ENCODE assay signal across 8 cellular contexts in genomic region chr4:70927502-70928139, GRCh38. TPM values are rescaled to one million over a fixed set of nuclear protein-coding genes. Genes with fewer than 3 reads are reported as not detected.
DNase-seq lines count a peak whose midpoint lies in the region; ATAC-seq and TF ChIP-seq lines count a peak whose summit lies in the region.

No MANE protein-coding gene starts in this region.

- POLR2A ChIA-PET in activated CD4-positive, alpha-beta T cell treated with anti-CD3 and anti-CD28 coated beads, Interleukin-2, amount 10 ng/mL, durations not matched to agents 7 days and 5 days (lab: Charles Lee) = no interaction called here

- CTCF ChIA-PET in activated naive CD4-positive, alpha-beta T cell treated with anti-CD3 and anti-CD28 coated beads for 36 hours (lab: Charles Lee) = interaction anchor here (0.7 to 1.0 kb wide), 2 partner anchors 12 to 23 kb away, joined by 4 read pairs; no protein-coding TSS in a partner anchor
- CTCF ChIA-PET in activated CD4-positive, alpha-beta T cell treated with anti-CD3 and anti-CD28 coated beads, Interleukin-2, amount 10 ng/mL, durations not matched to agents 7 days and 5 days (lab: Charles Lee) = interaction anchor here (0.6 to 2.4 kb wide), 4 partner anchors 12 to 350 kb away, joined by 3 to 11 read pairs (median 4); no protein-coding TSS in a partner anchor

- peak; percentile 53 for ATAC-seq in HG02885 (IDR thresholded peaks at IDR 0.05; ENCODE audit: poor library complexity, unreplicated experiment)

- peak overlapping the region; percentile 51 for H3K4me3 Mint-ChIP-seq in activated naive CD4-positive, alpha-beta T cell treated with anti-CD3 and anti-CD28 coated beads for 36 hours
- peak overlapping the region; percentile 32 for H3K4me3 Mint-ChIP-seq in activated CD4-positive, alpha-beta T cell treated with anti-CD3 and anti-CD28 coated beads, Interleukin-2, amount 10 ng/mL, durations not matched to agents 7 days and 5 days
- peak overlapping the region; percentile 0 for H3K4me3 Mint-ChIP-seq in stimulated activated naive CD8-positive, alpha-beta T cell treated with anti-CD3 and anti-CD28 coated beads, Interleukin-15, Interleukin-2, amounts not matched to agents 100 ng/mL and 50 ng/mL, for 24 hours

- H3K36me3 Mint-ChIP-seq in activated naive CD4-positive, alpha-beta T cell treated with anti-CD3 and anti-CD28 coated beads for 36 hours (ENCODE audit: low read depth) = peaks cover 1% of the 10 kb centered on the region
- H3K36me3 Mint-ChIP-seq in activated CD4-positive, alpha-beta T cell treated with anti-CD3 and anti-CD28 coated beads, Interleukin-2, amount 10 ng/mL, durations not matched to agents 7 days and 5 days (ENCODE audit: low read depth) = peaks cover 4% of the 10 kb centered on the region
- H3K36me3 Mint-ChIP-seq in stimulated activated naive CD8-positive, alpha-beta T cell treated with anti-CD3 and anti-CD28 coated beads, Interleukin-15, Interleukin-2, amounts not matched to agents 100 ng/mL and 50 ng/mL, for 24 hours (ENCODE audit: low read depth) = no peaks in the 10 kb centered on the region

- H3K27me3 Mint-ChIP-seq in activated naive CD4-positive, alpha-beta T cell treated with anti-CD3 and anti-CD28 coated beads for 36 hours (ENCODE audit: low read depth) = no peaks in the 10 kb centered on the region
- no peaks in the 10 kb centered on the region for H3K27me3 Mint-ChIP-seq in activated CD4-positive, alpha-beta T cell treated with anti-CD3 and anti-CD28 coated beads, Interleukin-2, amount 10 ng/mL, durations not matched to agents 7 days and 5 days
- H3K27me3 Mint-ChIP-seq in stimulated activated naive CD8-positive, alpha-beta T cell treated with anti-CD3 and anti-CD28 coated beads, Interleukin-15, Interleukin-2, amounts not matched to agents 100 ng/mL and 50 ng/mL, for 24 hours = no peaks in the 10 kb centered on the region

- intact Hi-C loops in activated naive CD4-positive, alpha-beta T cell treated with anti-CD3 and anti-CD28 coated beads for 36 hours (cut with micrococcal nuclease) = loop anchor here (1.0 to 5.0 kb wide), 10 partner anchors 25 to 325 kb away; partner anchors contain the start of genes DCK, GRSF1, MOB1B and UTP3

- H3K4me1 Mint-ChIP-seq in activated naive CD4-positive, alpha-beta T cell treated with anti-CD3 and anti-CD28 coated beads for 36 hours (ENCODE audit: low read depth) = peaks cover 28% of the 10 kb centered on the region
- H3K4me1 Mint-ChIP-seq in activated CD4-positive, alpha-beta T cell treated with anti-CD3 and anti-CD28 coated beads, Interleukin-2, amount 10 ng/mL, durations not matched to agents 7 days and 5 days = peaks cover 43% of the 10 kb centered on the region
- peaks cover 63% of the 10 kb centered on the region for H3K4me1 Mint-ChIP-seq in stimulated activated naive CD8-positive, alpha-beta T cell treated with anti-CD3 and anti-CD28 coated beads, Interleukin-15, Interleukin-2, amounts not matched to agents 100 ng/mL and 50 ng/mL, for 24 hours (ENCODE audit: low read depth)

- in situ Hi-C loops in GM13976 (cut with MboI; ENCODE audit: low sequenced_read_pairs, unreplicated experiment) = loop anchor here (25.0 kb wide), 1 partner anchor 110 kb away; no protein-coding TSS in a partner anchor

- H3K9me3 Mint-ChIP-seq in activated naive CD4-positive, alpha-beta T cell treated with anti-CD3 and anti-CD28 coated beads for 36 hours = no peaks in the 10 kb centered on the region
- peaks cover under 1% of the 10 kb centered on the region for H3K9me3 Mint-ChIP-seq in activated CD4-positive, alpha-beta T cell treated with anti-CD3 and anti-CD28 coated beads, Interleukin-2, amount 10 ng/mL, durations not matched to agents 7 days and 5 days
- H3K9me3 Mint-ChIP-seq in stimulated activated naive CD8-positive, alpha-beta T cell treated with anti-CD3 and anti-CD28 coated beads, Interleukin-15, Interleukin-2, amounts not matched to agents 100 ng/mL and 50 ng/mL, for 24 hours = no peaks in the 10 kb centered on the region

- peak; percentile 73 for DNase-seq in activated naive CD4-positive, alpha-beta T cell treated with anti-CD3 and anti-CD28 coated beads for 36 hours
- no peak for DNase-seq in activated naive CD4-positive, alpha-beta T cell treated with anti-CD3 and anti-CD28 coated beads, Interleukin-2, amount 50 U/mL, for 16 hours
- DNase-seq in activated CD4-positive, alpha-beta T cell treated with anti-CD3 and anti-CD28 coated beads, Interleukin-2, amount 10 ng/mL, durations not matched to agents 7 days and 5 days = peak; percentile 35
- DNase-seq in GM13976 (ENCODE audit: low spot score) (no peak), HT-29 (ENCODE audit: low spot score) (no peak), GOT3 (lab: John Stamatoyannopoulos, UW) (no peak)

- TF ChIP-seq CTCF in GM13976 (IDR thresholded peaks at IDR 0.05; ENCODE audit: borderline replicate concordance, control extremely low read depth, extremely low read depth, insufficient read depth, missing control alignments) = no peak

- H3K27ac Mint-ChIP-seq in activated naive CD4-positive, alpha-beta T cell treated with anti-CD3 and anti-CD28 coated beads for 36 hours = peak overlapping the region; percentile 66
- peak overlapping the region; percentile 73 for H3K27ac Mint-ChIP-seq in activated CD4-positive, alpha-beta T cell treated with anti-CD3 and anti-CD28 coated beads, Interleukin-2, amount 10 ng/mL, durations not matched to agents 7 days and 5 days
- H3K27ac Mint-ChIP-seq in stimulated activated naive CD8-positive, alpha-beta T cell treated with anti-CD3 and anti-CD28 coated beads, Interleukin-15, Interleukin-2, amounts not matched to agents 100 ng/mL and 50 ng/mL, for 24 hours = peak overlapping the region; percentile 40

RNA-seq across cellular contexts. Expression of gene MOB1B, which starts 25.5 kb away (rescaled TPM):
- 10 to 100 TPM; 14.4 to 16.2 TPM for total RNA-seq in activated naive CD4-positive, alpha-beta T cell treated with anti-CD3 and anti-CD28 coated beads for 36 hours
- 10 to 100 TPM; 14.5 to 18.1 TPM for total RNA-seq in activated CD4-positive, alpha-beta T cell treated with anti-CD3 and anti-CD28 coated beads, Interleukin-2, amount 10 ng/mL, durations not matched to agents 7 days and 5 days
- 1.2 and 3.8 TPM in 2 replicates for total RNA-seq in HT-29 (2014; rRNA removed; shearing (Covaris generic))

Comparison
In these comparisons a context has a peak if more than half of its experiments do, and no peak if none do; other contexts are left out.
1. DNase-seq: peak in activated naive CD4-positive, alpha-beta T cell treated with anti-CD3 and anti-CD28 coated beads for 36 hours (single experiment) and activated CD4-positive, alpha-beta T cell treated with anti-CD3 and anti-CD28 coated beads, Interleukin-2, amount 10 ng/mL, durations not matched to agents 7 days and 5 days (single experiment); none in activated naive CD4-positive, alpha-beta T cell treated with anti-CD3 and anti-CD28 coated beads, Interleukin-2, amount 50 U/mL, for 16 hours (single experiment), GM13976 (single experiment), HT-29 (single experiment) and GOT3 (single experiment).
2. H3K4me3 Mint-ChIP-seq: peak in every context shown above with its lines; median percentile 51 in activated naive CD4-positive, alpha-beta T cell treated with anti-CD3 and anti-CD28 coated beads for 36 hours; 32 in activated CD4-positive, alpha-beta T cell treated with anti-CD3 and anti-CD28 coated beads, Interleukin-2, amount 10 ng/mL, durations not matched to agents 7 days and 5 days; 0 in stimulated activated naive CD8-positive, alpha-beta T cell treated with anti-CD3 and anti-CD28 coated beads, Interleukin-15, Interleukin-2, amounts not matched to agents 100 ng/mL and 50 ng/mL, for 24 hours.
3. Peak in every context shown above with its lines, with median percentiles within 50 percentile points of each other: H3K27ac Mint-ChIP-seq.